ENCODE assay signal across 10 cellular contexts in genomic region chr10:43667317-43667731, GRCh38. TPM values are rescaled to one million over a fixed set of nuclear protein-coding genes. Genes with fewer than 3 reads are reported as not detected.
A peak's percentile ranks its signal among the peaks of the same experiment; 100 is the strongest.
DNase-seq lines count a peak whose midpoint lies in the region; ATAC-seq and TF ChIP-seq lines count a peak whose summit lies in the region.
"Had no signal": no experiment of that assay in that cellular context is flagged by ENCODE, and none has a peak within 500 bp of the region (broad histone marks: within the 10 kb centered on the region; RNA-seq: fewer than 3 reads in every experiment).

No MANE protein-coding gene starts in this region.

- intact Hi-C loops in mammary epithelial cell (cut with micrococcal nuclease) = no loop called here
- intact Hi-C loops in transverse colon (cut with DNase I; ENCODE audit: low total_unique reads) = no loop called here

- BruUV-seq in mammary epithelial cell (replicated peaks; lab: Mats Ljungman, UMichigan) = no TSS peak

- peak overlapping the region; percentile 34 for H3K4me2 ChIP-seq in mammary epithelial cell (ENCODE audit: insufficient read depth, low read depth, low read length)

- TF ChIP-seq POLR2A in transverse colon (IDR thresholded peaks at IDR 0.05) = no peak

- H4K20me1 ChIP-seq in mammary epithelial cell (ENCODE audit: insufficient read depth, low read length) = no peaks in the 10 kb centered on the region

- POLR2A ChIA-PET in activated CD4-positive, alpha-beta T cell treated with anti-CD3 and anti-CD28 coated beads, Interleukin-2, amount 10 ng/mL, durations not matched to agents 7 days and 5 days (lab: Charles Lee) = no interaction called here

- no peaks in the 10 kb centered on the region for H3K36me3 Mint-ChIP-seq in activated CD4-positive, alpha-beta T cell treated with anti-CD3 and anti-CD28 coated beads, Interleukin-2, amount 10 ng/mL, durations not matched to agents 7 days and 5 days (ENCODE audit: low read depth)

- H3K4me1 ChIP-seq in mammary epithelial cell (ENCODE audit: insufficient read depth, low read length) (no peaks in the 10 kb centered on the region), transverse colon (peaks cover 0 to 6% (median 0%) of the 10 kb centered on the region in 4 donors)

- dilution Hi-C loops in mammary epithelial cell (cut with HindIII; ENCODE audit: low sequenced_read_pairs) = no loop called here

- H3K27ac Mint-ChIP-seq in activated CD4-positive, alpha-beta T cell treated with anti-CD3 and anti-CD28 coated beads, Interleukin-2, amount 10 ng/mL, durations not matched to agents 7 days and 5 days = no peak overlapping the region

- no peak for TF ChIP-seq EP300 in transverse colon (IDR thresholded peaks at IDR 0.05; ENCODE audit: low read depth)

- no peaks in the 10 kb centered on the region for H3K9me3 Mint-ChIP-seq in activated CD4-positive, alpha-beta T cell treated with anti-CD3 and anti-CD28 coated beads, Interleukin-2, amount 10 ng/mL, durations not matched to agents 7 days and 5 days

- H3K9me3 ChIP-seq in mammary epithelial cell (replicated peaks; ENCODE audit: insufficient read depth, low read length) = no peaks in the 10 kb centered on the region
- H3K9me3 ChIP-seq in transverse colon = no peaks in the 10 kb centered on the region

- peaks cover 31% of the 10 kb centered on the region for H3K27me3 Mint-ChIP-seq in activated CD4-positive, alpha-beta T cell treated with anti-CD3 and anti-CD28 coated beads, Interleukin-2, amount 10 ng/mL, durations not matched to agents 7 days and 5 days

- peak overlapping the region; percentile 17 for H2AFZ ChIP-seq in mammary epithelial cell (ENCODE audit: low read depth, low read length)

- H3K27me3 ChIP-seq in mammary epithelial cell (ENCODE audit: insufficient read depth, low read length) = no peaks in the 10 kb centered on the region
- peaks cover 34% of the 10 kb centered on the region for H3K27me3 ChIP-seq in transverse colon

- CTCF ChIA-PET in activated CD4-positive, alpha-beta T cell treated with anti-CD3 and anti-CD28 coated beads, Interleukin-2, amount 10 ng/mL, durations not matched to agents 7 days and 5 days (lab: Charles Lee) = no interaction called here
- CTCF ChIA-PET in mammary epithelial cell (lab: Charles Lee; ENCODE audit: low non-redundant PET) = no interaction called here

- ATAC-seq in HG03045 (IDR thresholded peaks at IDR 0.05; ENCODE audit: unreplicated experiment) = no peak

- in situ Hi-C loops in mammary epithelial cell (cut with MboI; ENCODE audit: low sequenced_read_pairs in 2 of 2) (no loop called here), transverse colon (cut with MboI; ENCODE audit: low pct_ligation_motif_present in 1 of 4, low pct_unique_long_range_greater_than_20kb in 1 of 4, low sequenced_read_pairs in 3 of 4) (no loop called here)

- peak; percentile 30 for DNase-seq in activated CD4-positive, alpha-beta T cell treated with anti-CD3 and anti-CD28 coated beads for 48 hours
- DNase-seq in activated CD4-positive, alpha-beta T cell treated with anti-CD3 and anti-CD28 coated beads, Interleukin-2, amount 10 ng/mL, durations not matched to agents 7 days and 5 days = no peak
- no peak for DNase-seq in mammary epithelial cell
- peak; percentile 48 for DNase-seq in kidney tubule cell (ENCODE audit: low spot score)
- no peak for DNase-seq in transverse colon
- no peak for DNase-seq in cerebellar nuclear complex (lab: John Stamatoyannopoulos, UW)
- no peak for DNase-seq in NCI-H524 treated with DMSO at 0.1 percent for 48 hours (lab: John Stamatoyannopoulos, UW)
- DNase-seq: activated T-cell treated with anti-CD3 and anti-CD28 coated beads, Interleukin-2, amount 50 U/mL, for 1 hour; NCI-H774 had no signal

- H3K36me3 ChIP-seq in mammary epithelial cell (ENCODE audit: insufficient read depth, low read length) (no peaks in the 10 kb centered on the region), transverse colon (no peaks in the 10 kb centered on the region)

- no peak overlapping the region for H3K4me3 ChIP-seq in mammary epithelial cell (replicated peaks in 1 of 3; ENCODE audit: insufficient read depth in 1 of 3, low read depth in 2 of 3, low read length in 3 of 3)
- peak overlapping the region in 1 of 4 donors; percentile 32 for H3K4me3 ChIP-seq in transverse colon

- H3K9ac ChIP-seq in mammary epithelial cell (ENCODE audit: insufficient read depth, low read length) = no peak overlapping the region

- no peak for TF ChIP-seq CTCF in mammary epithelial cell (conservative IDR thresholded peaks at IDR 0.05 in 1 of 2, IDR thresholded peaks at IDR 0.05 in 1 of 2; ENCODE audit: extremely low read depth in 1 of 2, insufficient read depth in 1 of 2, low read depth in 1 of 2, low read length in 2 of 2)
- peak in 4 of 5 experiments; percentile 10 to 17 (median 13) for TF ChIP-seq CTCF in transverse colon (IDR thresholded peaks at IDR 0.05)

- 2% methylated on average over 9 of the region's 35 CpGs for WGBS in mammary epithelial cell (ENCODE audit: low coverage, missing lambda C conversion rate)
- WGBS in transverse colon (ENCODE audit: low coverage in 1 of 2), 2 donors = 8 to 35% methylated on average over 5 to 35 of the region's 35 CpGs

- no peaks in the 10 kb centered on the region for H3K79me2 ChIP-seq in mammary epithelial cell (ENCODE audit: insufficient read depth, low read length)

- H3K27ac ChIP-seq in mammary epithelial cell (ENCODE audit: insufficient read depth, low read depth, low read length) (no peak overlapping the region), transverse colon (no peak overlapping the region)

- peaks cover 4% of the 10 kb centered on the region for H3K4me1 Mint-ChIP-seq in activated CD4-positive, alpha-beta T cell treated with anti-CD3 and anti-CD28 coated beads, Interleukin-2, amount 10 ng/mL, durations not matched to agents 7 days and 5 days

- H3K4me3 Mint-ChIP-seq in activated CD4-positive, alpha-beta T cell treated with anti-CD3 and anti-CD28 coated beads, Interleukin-2, amount 10 ng/mL, durations not matched to agents 7 days and 5 days = no peak overlapping the region

RNA-seq across cellular contexts. Expression of gene ZNF32, which starts 18.6 kb away (rescaled TPM):
- 10 to 100 TPM; 18.0 to 19.0 TPM for total RNA-seq in activated CD4-positive, alpha-beta T cell treated with anti-CD3 and anti-CD28 coated beads, Interleukin-2, amount 10 ng/mL, durations not matched to agents 7 days and 5 days
- 10 to 100 TPM; 13.8 to 21.3 TPM for total RNA-seq in mammary epithelial cell
- 14.9 TPM for polyA plus RNA-seq in mammary epithelial cell
- 18.9 TPM for polyA minus RNA-seq in mammary epithelial cell
- total RNA-seq in transverse colon = 10 to 100 TPM in 3 of 4 donors, 1 to 10 TPM in 1; 9.7 to 38.6 (median 22.1) TPM

Comparison
In these comparisons a context has a peak if more than half of its experiments do, and no peak if none do; other contexts are left out.
1. DNase-seq: peak in activated CD4-positive, alpha-beta T cell treated with anti-CD3 and anti-CD28 coated beads for 48 hours (single experiment) and kidney tubule cell (single experiment); none in activated CD4-positive, alpha-beta T cell treated with anti-CD3 and anti-CD28 coated beads, Interleukin-2, amount 10 ng/mL, durations not matched to agents 7 days and 5 days (single experiment), mammary epithelial cell (single experiment), transverse colon (single experiment), cerebellar nuclear complex (0 of 2) and NCI-H524 treated with DMSO at 0.1 percent for 48 hours (single experiment).
2. CTCF ChIP-seq: peak in transverse colon (4 of 5); none in mammary epithelial cell (0 of 2).